ENCODE assay signal across 1 cellular context in the genomic region with DNA sequence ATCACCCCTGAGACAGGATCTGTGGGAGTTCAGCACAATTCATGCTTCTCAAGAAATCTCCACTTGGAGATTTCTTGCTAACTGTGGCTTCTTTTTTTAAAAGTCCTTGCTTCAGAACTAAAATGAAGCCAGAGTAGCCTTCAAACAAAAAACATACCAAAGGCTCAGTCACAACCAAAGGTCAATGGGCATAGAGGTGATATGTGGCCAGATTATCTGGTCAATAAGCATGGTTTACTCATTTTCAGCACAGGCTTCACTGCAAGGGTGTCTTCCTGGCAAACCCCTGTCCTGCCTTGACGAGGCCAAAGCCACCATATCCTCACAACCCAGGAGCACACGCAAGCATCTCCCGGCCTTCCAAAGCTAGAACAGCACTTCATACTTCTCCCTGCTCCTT.
TF ChIP-seq lines count a peak whose summit lies in the region.

No MANE protein-coding gene starts in this region.

TF ChIP-seq in HepG2, 621 proteins besides CTCF, POLR2A, EP300 and RAD21:
- TF ChIP-seq, protein P1, sequence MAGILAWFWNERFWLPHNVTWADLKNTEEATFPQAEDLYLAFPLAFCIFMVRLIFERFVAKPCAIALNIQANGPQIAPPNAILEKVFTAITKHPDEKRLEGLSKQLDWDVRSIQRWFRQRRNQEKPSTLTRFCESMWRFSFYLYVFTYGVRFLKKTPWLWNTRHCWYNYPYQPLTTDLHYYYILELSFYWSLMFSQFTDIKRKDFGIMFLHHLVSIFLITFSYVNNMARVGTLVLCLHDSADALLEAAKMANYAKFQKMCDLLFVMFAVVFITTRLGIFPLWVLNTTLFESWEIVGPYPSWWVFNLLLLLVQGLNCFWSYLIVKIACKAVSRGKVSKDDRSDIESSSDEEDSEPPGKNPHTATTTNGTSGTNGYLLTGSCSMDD (CRISPR knock-in tag; IDR thresholded peaks at IDR 0.05): no peak
- TF ChIP-seq ZNF496 (CRISPR knock-in tag; IDR thresholded peaks at IDR 0.05; ENCODE audit: insufficient replicate concordance) (no peak), PAWR (CRISPR knock-in tag; IDR thresholded peaks at IDR 0.05; ENCODE audit: borderline replicate concordance) (no peak), PHF20 (CRISPR knock-in tag; IDR thresholded peaks at IDR 0.05) (no peak), ZNF567 (CRISPR knock-in tag; IDR thresholded peaks at IDR 0.05; ENCODE audit: borderline replicate concordance) (no peak), ZNF350 (CRISPR knock-in tag; IDR thresholded peaks at IDR 0.05; ENCODE audit: borderline replicate concordance, low read depth) (no peak), NR2F1 (CRISPR knock-in tag; IDR thresholded peaks at IDR 0.05) (no peak), ATAD3A (CRISPR knock-in tag; IDR thresholded peaks at IDR 0.05) (no peak), HMG20B (CRISPR knock-in tag; conservative IDR thresholded peaks at IDR 0.05) (no peak), CHD2 (IDR thresholded peaks at IDR 0.05; ENCODE audit: low read depth, low read length) (no peak), NFKB2 (CRISPR knock-in tag; IDR thresholded peaks at IDR 0.05; ENCODE audit: borderline replicate concordance) (no peak), ZFY (CRISPR knock-in tag; IDR thresholded peaks at IDR 0.05) (no peak), ZNF737 (CRISPR knock-in tag; IDR thresholded peaks at IDR 0.05; ENCODE audit: borderline replicate concordance) (no peak), NR1H2 (CRISPR knock-in tag; IDR thresholded peaks at IDR 0.05; ENCODE audit: borderline replicate concordance, low read depth) (no peak), FOSL1 (CRISPR knock-in tag; IDR thresholded peaks at IDR 0.05; ENCODE audit: borderline replicate concordance) (no peak), IRF2 (CRISPR knock-in tag; IDR thresholded peaks at IDR 0.05) (no peak)
- TF ChIP-seq, protein P2, sequence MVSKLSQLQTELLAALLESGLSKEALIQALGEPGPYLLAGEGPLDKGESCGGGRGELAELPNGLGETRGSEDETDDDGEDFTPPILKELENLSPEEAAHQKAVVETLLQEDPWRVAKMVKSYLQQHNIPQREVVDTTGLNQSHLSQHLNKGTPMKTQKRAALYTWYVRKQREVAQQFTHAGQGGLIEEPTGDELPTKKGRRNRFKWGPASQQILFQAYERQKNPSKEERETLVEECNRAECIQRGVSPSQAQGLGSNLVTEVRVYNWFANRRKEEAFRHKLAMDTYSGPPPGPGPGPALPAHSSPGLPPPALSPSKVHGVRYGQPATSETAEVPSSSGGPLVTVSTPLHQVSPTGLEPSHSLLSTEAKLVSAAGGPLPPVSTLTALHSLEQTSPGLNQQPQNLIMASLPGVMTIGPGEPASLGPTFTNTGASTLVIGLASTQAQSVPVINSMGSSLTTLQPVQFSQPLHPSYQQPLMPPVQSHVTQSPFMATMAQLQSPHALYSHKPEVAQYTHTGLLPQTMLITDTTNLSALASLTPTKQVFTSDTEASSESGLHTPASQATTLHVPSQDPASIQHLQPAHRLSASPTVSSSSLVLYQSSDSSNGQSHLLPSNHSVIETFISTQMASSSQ (IDR thresholded peaks at IDR 0.05; ENCODE audit: low read depth): no peak
- TF ChIP-seq, protein P2 (CRISPR knock-in tag; IDR thresholded peaks at IDR 0.05; ENCODE audit: borderline replicate concordance): no peak
- TF ChIP-seq, protein P3, sequence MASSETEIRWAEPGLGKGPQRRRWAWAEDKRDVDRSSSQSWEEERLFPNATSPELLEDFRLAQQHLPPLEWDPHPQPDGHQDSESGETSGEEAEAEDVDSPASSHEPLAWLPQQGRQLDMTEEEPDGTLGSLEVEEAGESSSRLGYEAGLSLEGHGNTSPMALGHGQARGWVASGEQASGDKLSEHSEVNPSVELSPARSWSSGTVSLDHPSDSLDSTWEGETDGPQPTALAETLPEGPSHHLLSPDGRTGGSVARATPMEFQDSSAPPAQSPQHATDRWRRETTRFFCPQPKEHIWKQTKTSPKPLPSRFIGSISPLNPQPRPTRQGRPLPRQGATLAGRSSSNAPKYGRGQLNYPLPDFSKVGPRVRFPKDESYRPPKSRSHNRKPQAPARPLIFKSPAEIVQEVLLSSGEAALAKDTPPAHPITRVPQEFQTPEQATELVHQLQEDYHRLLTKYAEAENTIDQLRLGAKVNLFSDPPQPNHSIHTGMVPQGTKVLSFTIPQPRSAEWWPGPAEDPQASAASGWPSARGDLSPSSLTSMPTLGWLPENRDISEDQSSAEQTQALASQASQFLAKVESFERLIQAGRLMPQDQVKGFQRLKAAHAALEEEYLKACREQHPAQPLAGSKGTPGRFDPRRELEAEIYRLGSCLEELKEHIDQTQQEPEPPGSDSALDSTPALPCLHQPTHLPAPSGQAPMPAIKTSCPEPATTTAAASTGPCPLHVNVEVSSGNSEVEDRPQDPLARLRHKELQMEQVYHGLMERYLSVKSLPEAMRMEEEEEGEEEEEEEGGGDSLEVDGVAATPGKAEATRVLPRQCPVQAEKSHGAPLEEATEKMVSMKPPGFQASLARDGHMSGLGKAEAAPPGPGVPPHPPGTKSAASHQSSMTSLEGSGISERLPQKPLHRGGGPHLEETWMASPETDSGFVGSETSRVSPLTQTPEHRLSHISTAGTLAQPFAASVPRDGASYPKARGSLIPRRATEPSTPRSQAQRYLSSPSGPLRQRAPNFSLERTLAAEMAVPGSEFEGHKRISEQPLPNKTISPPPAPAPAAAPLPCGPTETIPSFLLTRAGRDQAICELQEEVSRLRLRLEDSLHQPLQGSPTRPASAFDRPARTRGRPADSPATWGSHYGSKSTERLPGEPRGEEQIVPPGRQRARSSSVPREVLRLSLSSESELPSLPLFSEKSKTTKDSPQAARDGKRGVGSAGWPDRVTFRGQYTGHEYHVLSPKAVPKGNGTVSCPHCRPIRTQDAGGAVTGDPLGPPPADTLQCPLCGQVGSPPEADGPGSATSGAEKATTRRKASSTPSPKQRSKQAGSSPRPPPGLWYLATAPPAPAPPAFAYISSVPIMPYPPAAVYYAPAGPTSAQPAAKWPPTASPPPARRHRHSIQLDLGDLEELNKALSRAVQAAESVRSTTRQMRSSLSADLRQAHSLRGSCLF (CRISPR knock-in tag; IDR thresholded peaks at IDR 0.05; ENCODE audit: borderline replicate concordance): no peak
- TF ChIP-seq, protein P4, sequence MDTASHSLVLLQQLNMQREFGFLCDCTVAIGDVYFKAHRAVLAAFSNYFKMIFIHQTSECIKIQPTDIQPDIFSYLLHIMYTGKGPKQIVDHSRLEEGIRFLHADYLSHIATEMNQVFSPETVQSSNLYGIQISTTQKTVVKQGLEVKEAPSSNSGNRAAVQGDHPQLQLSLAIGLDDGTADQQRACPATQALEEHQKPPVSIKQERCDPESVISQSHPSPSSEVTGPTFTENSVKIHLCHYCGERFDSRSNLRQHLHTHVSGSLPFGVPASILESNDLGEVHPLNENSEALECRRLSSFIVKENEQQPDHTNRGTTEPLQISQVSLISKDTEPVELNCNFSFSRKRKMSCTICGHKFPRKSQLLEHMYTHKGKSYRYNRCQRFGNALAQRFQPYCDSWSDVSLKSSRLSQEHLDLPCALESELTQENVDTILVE (CRISPR knock-in tag; IDR thresholded peaks at IDR 0.05): no peak
- TF ChIP-seq, protein P5, sequence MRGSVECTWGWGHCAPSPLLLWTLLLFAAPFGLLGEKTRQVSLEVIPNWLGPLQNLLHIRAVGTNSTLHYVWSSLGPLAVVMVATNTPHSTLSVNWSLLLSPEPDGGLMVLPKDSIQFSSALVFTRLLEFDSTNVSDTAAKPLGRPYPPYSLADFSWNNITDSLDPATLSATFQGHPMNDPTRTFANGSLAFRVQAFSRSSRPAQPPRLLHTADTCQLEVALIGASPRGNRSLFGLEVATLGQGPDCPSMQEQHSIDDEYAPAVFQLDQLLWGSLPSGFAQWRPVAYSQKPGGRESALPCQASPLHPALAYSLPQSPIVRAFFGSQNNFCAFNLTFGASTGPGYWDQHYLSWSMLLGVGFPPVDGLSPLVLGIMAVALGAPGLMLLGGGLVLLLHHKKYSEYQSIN (CRISPR knock-in tag; IDR thresholded peaks at IDR 0.05; ENCODE audit: borderline replicate concordance): no peak
